In genomic region chr7:128164061-128164954, GRCh38 we compare ENCODE assay signal across 11 cellular contexts.
DNase-seq lines count a peak whose midpoint lies in the region; ATAC-seq and TF ChIP-seq lines count a peak whose summit lies in the region.
"Had no signal": no experiment of that assay in that cellular context is flagged by ENCODE, and none has a peak within 500 bp of the region (broad histone marks: within the 10 kb centered on the region; RNA-seq: fewer than 3 reads in every experiment).

No MANE protein-coding gene starts in this region.

- no peak overlapping the region for H3K4me3 Mint-ChIP-seq in activated CD4-positive, alpha-beta T cell treated with anti-CD3 and anti-CD28 coated beads for 36 hours
- H3K4me3 Mint-ChIP-seq in progenitor cell of endocrine pancreas (ENCODE audit: low read depth), result peak overlapping the region; percentile 26

- H3K9me3 Mint-ChIP-seq in activated CD4-positive, alpha-beta T cell treated with anti-CD3 and anti-CD28 coated beads for 36 hours (ENCODE audit: low read depth), result no peaks in the 10 kb centered on the region
- no peaks in the 10 kb centered on the region for H3K9me3 Mint-ChIP-seq in progenitor cell of endocrine pancreas (ENCODE audit: low read depth)

- intact Hi-C loops in activated CD4-positive, alpha-beta T cell treated with anti-CD3 and anti-CD28 coated beads for 36 hours (cut with DNase I, micrococcal nuclease), result no loop called here
- intact Hi-C loops in cardiac septum (cut with DNase I), result no loop called here

- DNase-seq in activated CD4-positive, alpha-beta T cell treated with anti-CD3 and anti-CD28 coated beads for 36 hours, result peak; percentile 24
- no peak for DNase-seq in activated CD4-positive, alpha-beta T cell treated with anti-CD3 and anti-CD28 coated beads for 4 hours
- peak; percentile 73 for DNase-seq in RKO (ENCODE audit: low spot score)
- peak; percentile 77 for DNase-seq in fibroblast of mammary gland (ENCODE audit: low read depth)
- DNase-seq in progenitor cell of endocrine pancreas (ENCODE audit: low spot score, unreplicated experiment), result peak; percentile 36
- DNase-seq in SKM-1 treated with dmso at 0.1 percent for 144 hours (lab: John Stamatoyannopoulos, UW; ENCODE audit: unreplicated experiment), result no peak
- DNase-seq in NCI-H82 treated with DMSO at 0.1 percent for 48 hours (lab: John Stamatoyannopoulos, UW; ENCODE audit: unreplicated experiment), result no peak
- DNase-seq in cardiac septum (ENCODE audit: low spot score), result no peak
- DNase-seq: NCI-H1105 treated with DMSO at 0.1 percent for 48 hours had no signal

- no peaks in the 10 kb centered on the region for H3K36me3 Mint-ChIP-seq in activated CD4-positive, alpha-beta T cell treated with anti-CD3 and anti-CD28 coated beads for 36 hours (ENCODE audit: low read depth)
- H3K36me3 Mint-ChIP-seq in progenitor cell of endocrine pancreas (ENCODE audit: insufficient read depth), result no peaks in the 10 kb centered on the region

- POLR2A ChIA-PET in activated CD4-positive, alpha-beta T cell treated with anti-CD3 and anti-CD28 coated beads for 36 hours (lab: Charles Lee), result no interaction called here

- ATAC-seq in activated CD4-positive, alpha-beta T cell treated with anti-CD3 and anti-CD28 coated beads for 36 hours, result peak; percentile 40

- no peak overlapping the region for H3K4me3 ChIP-seq in fibroblast of mammary gland (ENCODE audit: control insufficient read depth, low read depth, low read length)
- H3K4me3 ChIP-seq: SK-N-MC had no signal

- H3K27me3 Mint-ChIP-seq in activated CD4-positive, alpha-beta T cell treated with anti-CD3 and anti-CD28 coated beads for 36 hours, result peaks cover 40% of the 10 kb centered on the region
- peaks cover 74% of the 10 kb centered on the region for H3K27me3 Mint-ChIP-seq in progenitor cell of endocrine pancreas

- H3K4me1 Mint-ChIP-seq in activated CD4-positive, alpha-beta T cell treated with anti-CD3 and anti-CD28 coated beads for 36 hours, result peaks cover 5% of the 10 kb centered on the region
- peaks cover 8% of the 10 kb centered on the region for H3K4me1 Mint-ChIP-seq in progenitor cell of endocrine pancreas (ENCODE audit: low read depth)

- no peak overlapping the region for H3K27ac Mint-ChIP-seq in activated CD4-positive, alpha-beta T cell treated with anti-CD3 and anti-CD28 coated beads for 36 hours
- H3K27ac Mint-ChIP-seq in progenitor cell of endocrine pancreas, result peak overlapping the region; percentile 87
- H3K27ac Mint-ChIP-seq: B cell had no signal

- TF ChIP-seq CTCF in fibroblast of mammary gland (conservative IDR thresholded peaks at IDR 0.05; ENCODE audit: control insufficient read depth, insufficient read depth, low read depth, low read length) (no peak), progenitor cell of endocrine pancreas (IDR thresholded peaks at IDR 0.05; ENCODE audit: unreplicated experiment) (no peak)

- CTCF ChIA-PET in activated CD4-positive, alpha-beta T cell treated with anti-CD3 and anti-CD28 coated beads for 36 hours (lab: Charles Lee), result interaction anchor here (0.6 to 1.5 kb wide), 3 partner anchors 29 to 42 kb away, joined by 3 to 5 read pairs (median 3); no protein-coding TSS in a partner anchor

Comparison
In these comparisons a context has a peak if more than half of its experiments do, and no peak if none do; other contexts are left out.
1. DNase-seq: peak in activated CD4-positive, alpha-beta T cell treated with anti-CD3 and anti-CD28 coated beads for 36 hours (single experiment), RKO (single experiment), fibroblast of mammary gland (single experiment) and progenitor cell of endocrine pancreas (single experiment); none in activated CD4-positive, alpha-beta T cell treated with anti-CD3 and anti-CD28 coated beads for 4 hours (0 of 2), SKM-1 treated with dmso at 0.1 percent for 144 hours (single experiment), NCI-H82 treated with DMSO at 0.1 percent for 48 hours (single experiment) and cardiac septum (single experiment).